24 cellular contexts compared by ENCODE assay signal in genomic region chr7:151034312-151035023, GRCh38. TPM values are rescaled to one million over a fixed set of nuclear protein-coding genes. Genes with fewer than 3 reads are reported as not detected.
DNase-seq lines count a peak whose midpoint lies in the region; ATAC-seq and TF ChIP-seq lines count a peak whose summit lies in the region.
"Had no signal": no experiment of that assay in that cellular context is flagged by ENCODE, and none has a peak within 500 bp of the region (broad histone marks: within the 10 kb centered on the region; RNA-seq: fewer than 3 reads in every experiment).

No MANE protein-coding gene starts in this region.

- no peak for DNase-seq in heart left ventricle
- no peak for DNase-seq in cardiac septum (ENCODE audit: low spot score)
- DNase-seq in RWPE1 (ENCODE audit: low spot score): no peak
- no peak for DNase-seq in gastrocnemius medialis
- no peak for DNase-seq in anterior cingulate cortex (lab: John Stamatoyannopoulos, UW)
- DNase-seq: 8988T; ACHN; AML-193; BE2C; CD4-positive, alpha-beta T cell; CD8-positive, alpha-beta memory T cell; DMS 273 treated with DMSO at 0.1 percent for 48 hours; DMS79; EL; GDM1; H9 had no signal

- no peaks in the 10 kb centered on the region for H3K27me3 ChIP-seq in heart left ventricle
- H3K27me3 ChIP-seq in gastrocnemius medialis: no peaks in the 10 kb centered on the region
- H3K27me3 ChIP-seq: BE2C; BLaER1 treated with 17β-estradiol and CSF1 and Interleukin-3, amounts not matched to agents 10 nM and 100 nM had no signal

- H3K27ac ChIP-seq in heart left ventricle (peak overlapping the region in 8 of 12 donors; percentile 2 to 71 (median 52)), RWPE1 (peak overlapping the region; percentile 91; the same call in 1 of the 2 replicates), gastrocnemius medialis (peak overlapping the region in 3 of 4 donors; percentile 36 to 61 (median 44))
- H3K27ac ChIP-seq: A549 had no signal

- POLR2A ChIA-PET in RWPE1 (lab: Yijun Ruan, JAX; ENCODE audit: low non-redundant PET): no interaction called here

- H3K9me3 ChIP-seq in heart left ventricle (no peaks in the 10 kb centered on the region), gastrocnemius medialis (no peaks in the 10 kb centered on the region)
- H3K9me3 ChIP-seq: A549; BE2C; BLaER1 treated with 17β-estradiol and CSF1 and Interleukin-3, amounts not matched to agents 10 nM and 100 nM had no signal

- 93 to 95% (median 94%) methylated on average over 14 to 21 of the region's 21 CpGs for WGBS in heart left ventricle, 4 donors

- H3K4me1 ChIP-seq in heart left ventricle (peaks cover 7 to 32% (median 16%) of the 10 kb centered on the region in 12 donors), gastrocnemius medialis (peaks cover 15 to 20% of the 10 kb centered on the region in 2 donors)

- H3K4me3 ChIP-seq in heart left ventricle (no peak overlapping the region), gastrocnemius medialis (no peak overlapping the region)
- H3K4me3 ChIP-seq: A549; BLaER1 treated with 17β-estradiol and CSF1 and Interleukin-3, amounts not matched to agents 10 nM and 100 nM; GM12878; GM23338 had no signal

- peak overlapping the region; percentile 37 for H3K27ac Mint-ChIP-seq in dendritic cell treated with granulocyte-macrophage colony-stimulating factor and Interleukin-4, amounts not matched to agents 40 ng/mL and 50 ng/mL, for 4 days
- H3K27ac Mint-ChIP-seq: CD4-positive, alpha-beta T cell; GM23338; H9 had no signal

- no peak for TF ChIP-seq CTCF in heart left ventricle (IDR thresholded peaks at IDR 0.05)
- TF ChIP-seq CTCF in RWPE1 (conservative IDR thresholded peaks at IDR 0.05; ENCODE audit: low read depth): no peak
- TF ChIP-seq CTCF in gastrocnemius medialis (IDR thresholded peaks at IDR 0.05 in 4 of 5, conservative IDR thresholded peaks at IDR 0.05 in 1 of 5): no peak

- ATAC-seq in heart left ventricle (no peak), gastrocnemius medialis (peak in 1 of 2 donors; percentile 10), HG02885 (IDR thresholded peaks at IDR 0.05; ENCODE audit: poor library complexity, unreplicated experiment) (no peak)
- ATAC-seq: A549, GM12878, GM23338, HCT116 had no signal

- no peaks in the 10 kb centered on the region for H3K9me3 Mint-ChIP-seq in dendritic cell treated with granulocyte-macrophage colony-stimulating factor and Interleukin-4, amounts not matched to agents 40 ng/mL and 50 ng/mL, for 4 days
- H3K9me3 Mint-ChIP-seq: CD4-positive, alpha-beta T cell; CD8-positive, alpha-beta memory T cell; GM23338; H9 had no signal

- intact Hi-C loops in heart left ventricle (cut with DNase I) (loop anchor here in 3 of 10 donors (2.0 to 5.0 kb wide), 2 partner anchors 22 to 78 kb away; partner anchors contain the start of gene CDK5 (in 1 of the 3)), cardiac septum (cut with DNase I) (no loop called here), gastrocnemius medialis (cut with DNase I; ENCODE audit: low total_unique reads) (no loop called here)
- intact Hi-C loops in dendritic cell treated with granulocyte-macrophage colony-stimulating factor and Interleukin-4, amounts not matched to agents 40 ng/mL and 50 ng/mL, for 4 days (cut with micrococcal nuclease): no loop called here

- TF ChIP-seq POLR2A in heart left ventricle (IDR thresholded peaks at IDR 0.05): no peak
- no peak for TF ChIP-seq POLR2A in gastrocnemius medialis (IDR thresholded peaks at IDR 0.05)

- CTCF ChIA-PET in RWPE1 (lab: Yijun Ruan, JAX): no interaction called here

- in situ Hi-C loops in gastrocnemius medialis (cut with MboI; ENCODE audit: low sequenced_read_pairs in 4 of 4): loop anchor here in 1 of 4 donors (10.0 kb wide), 1 partner anchor 70 kb away; no protein-coding TSS in a partner anchor

- peaks cover 57% of the 10 kb centered on the region for H3K4me1 Mint-ChIP-seq in dendritic cell treated with granulocyte-macrophage colony-stimulating factor and Interleukin-4, amounts not matched to agents 40 ng/mL and 50 ng/mL, for 4 days (ENCODE audit: low read depth)

- H3K36me3 ChIP-seq in heart left ventricle (peaks cover 0 to 52% (median 38%) of the 10 kb centered on the region in 9 donors), gastrocnemius medialis (peaks cover 0 to 22% of the 10 kb centered on the region in 2 donors)

- peaks cover 59% of the 10 kb centered on the region for H3K36me3 Mint-ChIP-seq in dendritic cell treated with granulocyte-macrophage colony-stimulating factor and Interleukin-4, amounts not matched to agents 40 ng/mL and 50 ng/mL, for 4 days (ENCODE audit: low read depth)

- H3K4me3 Mint-ChIP-seq in dendritic cell treated with granulocyte-macrophage colony-stimulating factor and Interleukin-4, amounts not matched to agents 40 ng/mL and 50 ng/mL, for 4 days: no peak overlapping the region
- H3K4me3 Mint-ChIP-seq: CD14-positive monocyte; CD4-positive, alpha-beta T cell; CD8-positive, alpha-beta memory T cell; GM23338; H9 had no signal

- no peaks in the 10 kb centered on the region for H3K27me3 Mint-ChIP-seq in dendritic cell treated with granulocyte-macrophage colony-stimulating factor and Interleukin-4, amounts not matched to agents 40 ng/mL and 50 ng/mL, for 4 days
- H3K27me3 Mint-ChIP-seq: CD4-positive, alpha-beta T cell had no signal

RNA-seq across cellular contexts. Expression of gene ABCB8, which starts 6.2 kb away (rescaled TPM):
- total RNA-seq in heart left ventricle (10 to 100 TPM; 13.6 to 34.5 (median 26.0) TPM), cardiac septum (28.5 TPM), gastrocnemius medialis (10 to 100 TPM; 10.4 to 25.7 (median 16.2) TPM)
- polyA plus RNA-seq in heart left ventricle: 10 to 100 TPM; 20.9 to 29.0 TPM

RNA-seq across cellular contexts. Expression of gene ATG9B, which starts 10.2 kb away (rescaled TPM):
- total RNA-seq in heart left ventricle (1 to 10 TPM in 1 of 9 donors, under 1 TPM in 1, not detected in 7; 0.07 to 1.0 TPM), cardiac septum (0.13 TPM), gastrocnemius medialis (under 1 TPM in 1 of 4 donors, not detected in 3; 0.31 TPM)
- polyA plus RNA-seq in heart left ventricle: under 1 TPM; 0.26 to 0.38 TPM

RNA-seq across cellular contexts. Expression of gene ASIC3, which starts 13.9 kb away (rescaled TPM):
- total RNA-seq in heart left ventricle: 1 to 10 TPM; 2.7 to 8.2 (median 4.8) TPM
- polyA plus RNA-seq in heart left ventricle: 10 to 100 TPM in 1 of 2 donors, 1 to 10 TPM in 1; 2.8 to 12.9 TPM
- 5.2 TPM for total RNA-seq in cardiac septum
- total RNA-seq in gastrocnemius medialis: 10 to 100 TPM in 1 of 4 donors, 1 to 10 TPM in 2, under 1 TPM in 1; 0.72 to 11.0 (median 2.5) TPM
- polyA plus RNA-seq: CD14-positive monocyte; CD8-positive, alpha-beta memory T cell had no signal

RNA-seq across cellular contexts. Expression of gene CDK5, which starts 23.2 kb away (rescaled TPM):
- 10 to 100 TPM in 1 of 9 donors, 1 to 10 TPM in 8; 5.6 to 13.7 (median 8.5) TPM for total RNA-seq in heart left ventricle
- 1 to 10 TPM; 6.2 to 7.6 TPM for polyA plus RNA-seq in heart left ventricle
- 9.4 TPM for total RNA-seq in cardiac septum
- total RNA-seq in gastrocnemius medialis: 10 to 100 TPM in 1 of 4 donors, 1 to 10 TPM in 3; 3.7 to 10.7 (median 5.9) TPM

RNA-seq across cellular contexts. Expression of gene SLC4A2, which starts 24.9 kb away (rescaled TPM):
- total RNA-seq in heart left ventricle (10 to 100 TPM; 44.1 to 84.3 (median 54.8) TPM), cardiac septum (83.4 TPM), gastrocnemius medialis (10 to 100 TPM; 27.5 to 39.6 (median 33.0) TPM)
- 100 to 1,000 TPM in 1 of 2 donors, 10 to 100 TPM in 1; 68.3 to 113 TPM for polyA plus RNA-seq in heart left ventricle
